1 cellular context compared by ENCODE assay signal in the genomic region with DNA sequence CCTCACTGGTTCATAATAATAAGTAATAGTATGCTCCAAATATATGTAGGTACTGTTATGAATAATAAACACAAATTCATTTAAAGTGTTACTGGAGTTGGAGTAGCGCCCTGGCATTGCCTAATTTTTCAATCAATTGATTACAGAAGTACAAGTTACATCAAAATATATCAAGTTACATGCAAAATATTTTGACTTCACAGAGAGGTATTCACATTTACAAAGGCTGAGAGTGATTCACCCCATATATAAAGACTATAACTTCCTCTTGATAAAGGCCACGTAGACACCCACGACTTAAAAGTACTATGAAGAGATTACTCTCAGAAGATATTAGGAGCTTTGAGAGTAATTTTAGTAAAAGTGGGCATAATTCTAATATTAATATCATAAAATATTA.
TF ChIP-seq lines count a peak whose summit lies in the region.

No MANE protein-coding gene starts in this region.

TF ChIP-seq in SK-N-SH treated with all-trans-retinoic acid at 6 μM for 48 hours, 23 proteins besides CTCF, POLR2A, EP300 and RAD21 (continued from another document):
- TF ChIP-seq, protein P1, sequence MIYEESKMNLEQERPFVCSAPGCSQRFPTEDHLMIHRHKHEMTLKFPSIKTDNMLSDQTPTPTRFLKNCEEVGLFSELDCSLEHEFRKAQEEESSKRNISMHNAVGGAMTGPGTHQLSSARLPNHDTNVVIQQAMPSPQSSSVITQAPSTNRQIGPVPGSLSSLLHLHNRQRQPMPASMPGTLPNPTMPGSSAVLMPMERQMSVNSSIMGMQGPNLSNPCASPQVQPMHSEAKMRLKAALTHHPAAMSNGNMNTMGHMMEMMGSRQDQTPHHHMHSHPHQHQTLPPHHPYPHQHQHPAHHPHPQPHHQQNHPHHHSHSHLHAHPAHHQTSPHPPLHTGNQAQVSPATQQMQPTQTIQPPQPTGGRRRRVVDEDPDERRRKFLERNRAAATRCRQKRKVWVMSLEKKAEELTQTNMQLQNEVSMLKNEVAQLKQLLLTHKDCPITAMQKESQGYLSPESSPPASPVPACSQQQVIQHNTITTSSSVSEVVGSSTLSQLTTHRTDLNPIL (CRISPR knock-in tag; IDR thresholded peaks at IDR 0.05; ENCODE audit: low read depth): no peak
- no peak for TF ChIP-seq ZFP30 (CRISPR knock-in tag; IDR thresholded peaks at IDR 0.05)
- no peak for TF ChIP-seq ZNF70 (CRISPR knock-in tag; IDR thresholded peaks at IDR 0.05)
